Comparison of ENCODE assay signal across 15 cellular contexts in the genomic region with DNA sequence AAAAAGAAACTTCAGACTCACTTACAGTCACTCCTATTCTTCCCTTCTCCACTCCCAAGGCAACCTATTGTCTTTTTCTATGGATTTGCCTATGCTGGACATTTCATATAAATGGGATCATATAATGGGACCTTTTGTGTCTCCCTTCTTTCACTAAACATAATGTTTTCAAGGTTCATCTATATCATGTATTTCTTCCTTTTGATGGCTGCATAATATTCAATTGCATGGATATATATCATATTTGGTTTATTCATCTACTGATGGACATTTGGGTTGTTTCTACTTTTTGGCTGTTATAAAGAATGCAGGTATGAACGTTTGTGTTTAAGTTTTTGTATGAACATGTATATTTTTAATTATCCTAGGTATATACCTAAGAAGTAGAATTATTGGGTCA. TPM values are rescaled to one million over a fixed set of nuclear protein-coding genes. Genes with fewer than 3 reads are reported as not detected.
DNase-seq lines count a peak whose midpoint lies in the region; ATAC-seq, FAIRE-seq and TF ChIP-seq lines count a peak whose summit lies in the region.
"Had no signal": no experiment of that assay in that cellular context is flagged by ENCODE, and none has a peak within 500 bp of the region (broad histone marks: within the 10 kb centered on the region; RNA-seq: fewer than 3 reads in every experiment).

No MANE protein-coding gene starts in this region.

- no peaks in the 10 kb centered on the region for H3K9me1 ChIP-seq in K562 (ENCODE audit: control insufficient read depth, insufficient read depth, low read length)

- no peak overlapping the region for H3K4me3 Mint-ChIP-seq in stimulated activated naive CD8-positive, alpha-beta T cell treated with anti-CD3 and anti-CD28 coated beads, Interleukin-15, amount 100 ng/mL, for 72 hours
- H3K4me3 Mint-ChIP-seq: CD4-positive, alpha-beta T cell had no signal

- H3K4me3 ChIP-seq in HEK293 (ENCODE audit: low read depth, low read length) (no peak overlapping the region), K562 (no peak overlapping the region), neutrophil (ENCODE audit: low read depth in 1 of 2, low read length in 1 of 2) (no peak overlapping the region), vagina (no peak overlapping the region)
- H3K4me3 ChIP-seq: A549, HAP-1 had no signal

- no peak for ATAC-seq in K562
- no peak for ATAC-seq in stimulated activated naive CD8-positive, alpha-beta T cell treated with anti-CD3 and anti-CD28 coated beads, Interleukin-15, amount 100 ng/mL, for 72 hours
- ATAC-seq: A549 had no signal

- H3K4me1 Mint-ChIP-seq in stimulated activated naive CD8-positive, alpha-beta T cell treated with anti-CD3 and anti-CD28 coated beads, Interleukin-15, amount 100 ng/mL, for 72 hours: peaks cover 23% of the 10 kb centered on the region

- no peak overlapping the region for H3K4me2 ChIP-seq in K562 (ENCODE audit: insufficient read depth, low read length)
- H3K4me2 ChIP-seq: A549 had no signal

- no TSS peak for BruUV-seq in K562 (replicated peaks; lab: Mats Ljungman, UMichigan)

- H3K9me3 Mint-ChIP-seq in stimulated activated naive CD8-positive, alpha-beta T cell treated with anti-CD3 and anti-CD28 coated beads, Interleukin-15, amount 100 ng/mL, for 72 hours: no peaks in the 10 kb centered on the region
- H3K9me3 Mint-ChIP-seq: CD4-positive, alpha-beta T cell had no signal

- no peak overlapping the region for H3K27ac Mint-ChIP-seq in stimulated activated naive CD8-positive, alpha-beta T cell treated with anti-CD3 and anti-CD28 coated beads, Interleukin-15, amount 100 ng/mL, for 72 hours
- H3K27ac Mint-ChIP-seq: CD4-positive, alpha-beta T cell had no signal

- H3K4me1 ChIP-seq in HEK293 (ENCODE audit: control insufficient read depth, insufficient read depth, low read length) (no peaks in the 10 kb centered on the region), K562 (replicated peaks in 1 of 2; ENCODE audit: control insufficient read depth in 2 of 2, insufficient read depth in 2 of 2, low read length in 2 of 2) (peaks cover 8 to 15% of the 10 kb centered on the region in 2 experiments), neutrophil (ENCODE audit: control insufficient read depth in 1 of 2, insufficient read depth in 1 of 2, low read depth in 1 of 2, low read length in 1 of 2) (peaks cover 0 to 6% of the 10 kb centered on the region in 2 experiments), vagina (peaks cover 10% of the 10 kb centered on the region)
- H3K4me1 ChIP-seq: A549, Caco-2, HAP-1 had no signal

- TF ChIP-seq CTCF in HEK293 (tag by site-specific recombination; IDR thresholded peaks at IDR 0.05) (no peak), K562 (IDR thresholded peaks at IDR 0.05 in 2 of 3, conservative IDR thresholded peaks at IDR 0.05 in 1 of 3; ENCODE audit: insufficient read depth in 2 of 3, low read depth in 1 of 3, low read length in 3 of 3) (no peak), neutrophil (IDR thresholded peaks at IDR 0.05) (no peak), vagina (IDR thresholded peaks at IDR 0.05) (no peak)

- TF ChIP-seq RAD21 in K562 (CRISPR knock-in tag; conservative IDR thresholded peaks at IDR 0.05 in 1 of 2, IDR thresholded peaks at IDR 0.05 in 1 of 2): no peak

- POLR2A ChIA-PET in HEK293 (lab: Yijun Ruan, JAX): no interaction called here
- POLR2A ChIA-PET in K562 (lab: Yijun Ruan, JAX): interaction anchor here (0.6 kb wide), 1 partner anchor 31 kb away, joined by 4 read pairs; no protein-coding TSS in a partner anchor

- H4K20me1 ChIP-seq in K562 (replicated peaks; ENCODE audit: control insufficient read depth, insufficient read depth, low read length): no peaks in the 10 kb centered on the region; the same call in none of the 2 replicates

- H3K27ac ChIP-seq in HEK293 (ENCODE audit: extremely low read depth, low read depth, low read length) (no peak overlapping the region), K562 (ENCODE audit: extremely low read depth, low read depth, low read length) (peak overlapping the region; percentile 42; the same call in 1 of the 3 replicates), neutrophil (peak overlapping the region; percentile 6), vagina (no peak overlapping the region)
- H3K27ac ChIP-seq: A549, C4-2B, HL-60 had no signal

- FAIRE-seq in K562 (lab: Jason Lieb, UNC): no peak
- FAIRE-seq: H1 had no signal

- H3K9ac ChIP-seq in K562 (ENCODE audit: insufficient read depth in 1 of 2, low read depth in 2 of 2, low read length in 2 of 2): peak overlapping the region in 1 of 2 experiments; percentile 34; a peak in 1 of 4 replicates

- H3K36me3 ChIP-seq in HEK293 (ENCODE audit: control insufficient read depth in 2 of 2, insufficient read depth in 1 of 2, low read length in 2 of 2) (peaks cover 3 to 10% of the 10 kb centered on the region in 2 experiments), K562 (ENCODE audit: control insufficient read depth, insufficient read depth, low read length) (peaks cover 23% of the 10 kb centered on the region), neutrophil (peaks cover 14% of the 10 kb centered on the region), vagina (peaks cover 0 to 12% of the 10 kb centered on the region in 2 donors)

- no peak for TF ChIP-seq EP300 in K562 (IDR thresholded peaks at IDR 0.05; ENCODE audit: low read length)

- in situ Hi-C loops in K562 (cut with MboI): no loop called here

- H3K79me2 ChIP-seq in K562 (ENCODE audit: control insufficient read depth, insufficient read depth, low read length): peaks cover 77% of the 10 kb centered on the region

- H3K27me3 ChIP-seq in K562 (ENCODE audit: control insufficient read depth in 2 of 2, insufficient read depth in 2 of 2, low read length in 2 of 2) (no peaks in the 10 kb centered on the region), neutrophil (no peaks in the 10 kb centered on the region), vagina (no peaks in the 10 kb centered on the region)

- DNase-seq in K562 (ENCODE audit: extremely low read depth in 1 of 4, low spot score in 3 of 4) (no peak), vagina (ENCODE audit: extremely low spot score in 2 of 2) (no peak), 8988T (no peak)
- no peak for DNase-seq in stimulated activated naive CD8-positive, alpha-beta T cell treated with anti-CD3 and anti-CD28 coated beads, Interleukin-15, amount 100 ng/mL, for 72 hours
- DNase-seq: AML-193; Caco-2; CD4-positive, alpha-beta T cell; GF-D8 had no signal

- H2AFZ ChIP-seq in K562 (ENCODE audit: low read depth, low read length): no peak overlapping the region

- CTCF ChIA-PET in HEK293 (lab: Yijun Ruan, JAX) (no interaction called here), K562 (lab: Yijun Ruan, JAX; ENCODE audit: low intra/inter-chr PET ratio) (no interaction called here)

- 4% methylated on average over 1 of the region's 1 CpG for WGBS in K562 (ENCODE audit: insufficient coverage, low coverage, missing lambda C conversion rate)

- intact Hi-C loops in K562 (cut with micrococcal nuclease): no loop called here
- intact Hi-C loops in vagina (cut with DNase I): no loop called here

- no peaks in the 10 kb centered on the region for H3K27me3 Mint-ChIP-seq in stimulated activated naive CD8-positive, alpha-beta T cell treated with anti-CD3 and anti-CD28 coated beads, Interleukin-15, amount 100 ng/mL, for 72 hours
- H3K27me3 Mint-ChIP-seq: CD4-positive, alpha-beta T cell had no signal

- no peak for TF ChIP-seq POLR2A in K562 (conservative IDR thresholded peaks at IDR 0.05)
- TF ChIP-seq POLR2A in vagina (IDR thresholded peaks at IDR 0.05): no peak

- H3K9me3 ChIP-seq in HEK293 (ENCODE audit: control insufficient read depth, insufficient read depth, low read depth, low read length): no peaks in the 10 kb centered on the region
- no peaks in the 10 kb centered on the region for H3K9me3 ChIP-seq in K562 (replicated peaks; ENCODE audit: control insufficient read depth, insufficient read depth, low read depth, low read length)
- no peaks in the 10 kb centered on the region for H3K9me3 ChIP-seq in neutrophil
- H3K9me3 ChIP-seq in vagina: no peaks in the 10 kb centered on the region
- H3K9me3 ChIP-seq: A549, Caco-2, HAP-1 had no signal

TF ChIP-seq in HEK293, 187 proteins besides CTCF, POLR2A, EP300 and RAD21:
- no peak for TF ChIP-seq ZNF660 (tag by site-specific recombination; IDR thresholded peaks at IDR 0.05)
- TF ChIP-seq ZNF146 (tag by site-specific recombination; IDR thresholded peaks at IDR 0.05): peak; percentile 91

TF ChIP-seq in K562, 482 proteins besides CTCF, POLR2A, EP300 and RAD21:
- TF ChIP-seq RBM25 (IDR thresholded peaks at IDR 0.05; ENCODE audit: low read depth, low read length, severe bottlenecking) (peak; percentile 67), SMARCA5 (IDR thresholded peaks at IDR 0.05) (0 out of 2 replicates have a peak, but pooled peaks have one; percentile 46), ZNF146 (CRISPR knock-in tag; IDR thresholded peaks at IDR 0.05; ENCODE audit: unreplicated experiment) (peak; percentile 79), ZEB2 (IDR thresholded peaks at IDR 0.05) (no peak), ZNF24 (IDR thresholded peaks at IDR 0.05) (peak; percentile 34; the same call in 1 of the 2 replicates)

RNA-seq across cellular contexts. Expression of a gene that starts 30.6 kb away (rescaled TPM):
- total RNA-seq in K562 (2011; cell fraction: chromatin; rRNA removed; ENCODE audit: low replicate concordance): 294 and 721 TPM in 2 replicates
- total RNA-seq in K562 (2011; cell fraction: nucleolus; rRNA removed): 87.1 and 125 TPM in 2 replicates
- 258 and 400 TPM in 2 replicates for total RNA-seq in K562 (2011; cell fraction: nucleoplasm; rRNA removed)
- total RNA-seq in K562 (2014; rRNA removed) (68.1 and 75.8 TPM in 2 replicates), K562 (2014; rRNA removed; fragmentation: Illumina TruSeq; extraction: Trizol) (63.0 and 72.8 TPM in 2 replicates), K562 (2015; rRNA removed; fragmentation: Illumina TruSeq; extraction: Trizol) (73.7 and 78.7 TPM in 2 replicates), K562 (2021) (98.7 and 110 TPM in 2 replicates), vagina (140 TPM)
- polyA plus RNA-seq in K562 (2011; rRNA removed) (138 and 144 TPM in 2 replicates), K562 (2014; fragmentation: Illumina TruSeq; extraction: Trizol) (93.0 and 101 TPM in 2 replicates), K562 (2014; fragmentation: Nextera tagmentation; extraction: Ambion mirVana) (10 to 100 TPM; 38.9 to 39.0 TPM), K562 (2014; rRNA removed) (93.6 and 96.7 TPM in 2 replicates)
- 62.7 and 95.2 TPM in 2 replicates for polyA plus RNA-seq in K562 (2011; cell fraction: cytosol; rRNA removed)
- polyA plus RNA-seq in K562 (2011; cell fraction: nucleus; rRNA removed): 202 and 212 TPM in 2 replicates
- 68.5 and 82.4 TPM in 2 replicates for polyA plus RNA-seq in K562 (2012)
- polyA minus RNA-seq in K562 (2011; rRNA and poly(A)+ RNA removed): 219 and 272 TPM in 2 replicates
- polyA minus RNA-seq in K562 (2011; cell fraction: cytosol; rRNA and poly(A)+ RNA removed): 70.9 and 81.8 TPM in 2 replicates
- 78.9 and 124 TPM in 2 replicates for polyA minus RNA-seq in K562 (2011; cell fraction: nucleus; rRNA and poly(A)+ RNA removed)

Comparison
In these comparisons a context has a peak if more than half of its experiments do, and no peak if none do; other contexts are left out.
1. H3K27ac ChIP-seq: peak in K562 (single experiment) and neutrophil (single experiment); none in HEK293 (single experiment) and vagina (single experiment).